In genomic region chr2:12955864-12956263, GRCh38 we compare ENCODE assay signal across 26 cellular contexts.
"Had no signal": no experiment of that assay in that cellular context is flagged by ENCODE, and none has a peak within 500 bp of the region (broad histone marks: within the 10 kb centered on the region; RNA-seq: fewer than 3 reads in every experiment).

No MANE protein-coding gene starts in this region.

- H3K36me3 ChIP-seq: colonic mucosa, esophagus muscularis mucosa, esophagus squamous epithelium, gastrocnemius medialis, gastroesophageal sphincter, heart left ventricle, heart right ventricle had no signal

- DNase-seq: colonic mucosa; cortex of kidney; dermis blood vessel endothelial cell; dorsolateral prefrontal cortex; effector CD4-positive, alpha-beta T cell; effector CD8-positive, alpha-beta T cell; effector memory CD4-positive, alpha-beta T cell; effector memory CD8-positive, alpha-beta T cell; endodermal cell; erythroblast; esophagus squamous epithelium; foreskin fibroblast; foreskin keratinocyte; foreskin melanocyte; gastrocnemius medialis; glutamatergic neuron; head of caudate nucleus; heart left ventricle; heart right ventricle had no signal

- H3K9me3 ChIP-seq: colonic mucosa, esophagus muscularis mucosa, esophagus squamous epithelium, gastrocnemius medialis, gastroesophageal sphincter had no signal

- H3K27ac ChIP-seq: colonic mucosa, coronary artery, dorsolateral prefrontal cortex, epithelial cell of prostate, esophagus muscularis mucosa, esophagus squamous epithelium, foreskin keratinocyte, gastrocnemius medialis, gastroesophageal sphincter, heart left ventricle, heart right ventricle had no signal

- ATAC-seq: effector memory CD8-positive, alpha-beta T cell; esophagus mucosa; foreskin keratinocyte; gastrocnemius medialis; gastroesophageal sphincter; heart left ventricle; heart right ventricle had no signal

- H3K4me3 ChIP-seq: colonic mucosa, coronary artery, dorsolateral prefrontal cortex, esophagus muscularis mucosa, esophagus squamous epithelium, gastrocnemius medialis, gastroesophageal sphincter, heart left ventricle, heart right ventricle had no signal

- H3K4me1 ChIP-seq: colonic mucosa, esophagus muscularis mucosa, esophagus squamous epithelium, gastrocnemius medialis, gastroesophageal sphincter, heart left ventricle, heart right ventricle had no signal

- FAIRE-seq: colon, endothelial cell of umbilical vein had no signal

- H3K27me3 ChIP-seq: colonic mucosa, esophagus muscularis mucosa, foreskin keratinocyte, gastroesophageal sphincter, heart left ventricle had no signal
